Comparison of ENCODE assay signal across 8 cellular contexts in the genomic region with DNA sequence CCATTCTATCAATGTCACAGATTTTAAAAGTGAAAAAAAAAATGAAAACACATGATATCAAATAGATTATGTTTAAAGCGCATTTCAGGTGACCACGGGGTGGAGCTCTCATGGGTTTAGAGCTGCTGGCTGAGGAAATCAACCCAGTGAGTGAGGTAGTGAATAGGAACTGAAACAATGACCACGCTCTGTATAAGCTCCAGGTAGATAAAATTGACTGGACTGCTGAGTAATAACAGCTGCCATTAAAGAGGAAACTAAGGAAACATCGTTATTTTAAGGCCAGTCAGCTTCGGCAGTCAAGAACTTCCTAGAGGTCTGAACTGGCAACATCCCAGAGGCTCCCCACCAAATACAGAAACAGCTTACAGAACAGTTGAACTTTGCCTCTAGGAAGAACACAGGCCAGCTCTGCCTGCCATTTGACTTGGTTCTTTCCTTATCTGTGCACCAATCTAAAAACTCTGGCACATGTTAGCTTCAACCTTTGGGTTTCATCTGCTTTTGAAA.
A peak's percentile ranks its signal among the peaks of the same experiment; 100 is the strongest.
DNase-seq lines count a peak whose midpoint lies in the region; ATAC-seq, FAIRE-seq and TF ChIP-seq lines count a peak whose summit lies in the region.

No MANE protein-coding gene starts in this region.

- 33 to 49% (median 42%) methylated on average over 5 of the region's 5 CpGs for WGBS in adrenal gland, 4 donors
- WGBS in aorta, 2 donors, result 46 to 47% methylated on average over 5 of the region's 5 CpGs

- H3K27me3 ChIP-seq in adrenal gland (no peaks in the 10 kb centered on the region), keratinocyte (ENCODE audit: control insufficient read depth, extremely low read depth, insufficient read depth, low read length) (no peaks in the 10 kb centered on the region), aorta (ENCODE audit: control insufficient read depth in 1 of 2, insufficient read depth in 2 of 2, low read length in 1 of 2) (no peaks in the 10 kb centered on the region)

- H3K9me3 ChIP-seq in adrenal gland (replicated peaks in 1 of 3) (no peaks in the 10 kb centered on the region), keratinocyte (ENCODE audit: control insufficient read depth, low read depth, low read length) (no peaks in the 10 kb centered on the region), aorta (ENCODE audit: control insufficient read depth, low read length) (no peaks in the 10 kb centered on the region)

- no peak overlapping the region for H3K27ac Mint-ChIP-seq in Calu3 (ENCODE audit: unreplicated experiment)
- H3K27ac Mint-ChIP-seq in T-helper 2 cell treated with Interferon-gamma antibody and Interleukin-4, amounts not matched to agents 5 μg/mL and 100 μg/mL, for 36 hours, result no peak overlapping the region

- no peaks in the 10 kb centered on the region for H3K9me3 Mint-ChIP-seq in Calu3 (ENCODE audit: low read depth, unreplicated experiment)
- no peaks in the 10 kb centered on the region for H3K9me3 Mint-ChIP-seq in T-helper 2 cell treated with Interferon-gamma antibody and Interleukin-4, amounts not matched to agents 5 μg/mL and 100 μg/mL, for 36 hours

- no peaks in the 10 kb centered on the region for H4K20me1 ChIP-seq in keratinocyte (ENCODE audit: control insufficient read depth, extremely low read depth, insufficient read depth, low read length)

- no peak overlapping the region for H3K4me3 Mint-ChIP-seq in Calu3 (ENCODE audit: low read depth, unreplicated experiment)
- no peak overlapping the region for H3K4me3 Mint-ChIP-seq in T-helper 2 cell treated with Interferon-gamma antibody and Interleukin-4, amounts not matched to agents 5 μg/mL and 100 μg/mL, for 36 hours

- no peaks in the 10 kb centered on the region for H3K36me3 Mint-ChIP-seq in Calu3 (ENCODE audit: insufficient read depth, unreplicated experiment)
- no peaks in the 10 kb centered on the region for H3K36me3 Mint-ChIP-seq in T-helper 2 cell treated with Interferon-gamma antibody and Interleukin-4, amounts not matched to agents 5 μg/mL and 100 μg/mL, for 36 hours (ENCODE audit: low read depth)

- TF ChIP-seq POLR2A in adrenal gland (IDR thresholded peaks at IDR 0.05), result no peak

- BruUV-seq in Calu3 (replicated peaks; lab: Mats Ljungman, UMichigan), result no TSS peak

- H3K36me3 ChIP-seq in adrenal gland (replicated peaks in 1 of 2) (no peaks in the 10 kb centered on the region), keratinocyte (ENCODE audit: control insufficient read depth in 2 of 2, extremely low read depth in 1 of 2, insufficient read depth in 2 of 2, low read length in 2 of 2) (no peaks in the 10 kb centered on the region), aorta (ENCODE audit: control insufficient read depth in 1 of 2, insufficient read depth in 2 of 2, low read length in 1 of 2) (no peaks in the 10 kb centered on the region)

- dilution Hi-C loops in keratinocyte (cut with MboI; ENCODE audit: extremely low pct_ligation_motif_present, low sequenced_read_pairs), result no loop called here

- H3K4me3 ChIP-seq in adrenal gland (no peak overlapping the region), keratinocyte (ENCODE audit: control insufficient read depth in 2 of 3, extremely low read depth in 1 of 3, insufficient read depth in 2 of 3, low read depth in 1 of 3, low read length in 3 of 3) (no peak overlapping the region), aorta (ENCODE audit: low read length in 2 of 2) (no peak overlapping the region)

- H3K79me2 ChIP-seq in keratinocyte (ENCODE audit: control insufficient read depth, insufficient read depth, low read length), result no peaks in the 10 kb centered on the region

- H3K4me1 Mint-ChIP-seq in Calu3 (ENCODE audit: low read depth, unreplicated experiment), result peaks cover 13% of the 10 kb centered on the region
- peaks cover 2% of the 10 kb centered on the region for H3K4me1 Mint-ChIP-seq in T-helper 2 cell treated with Interferon-gamma antibody and Interleukin-4, amounts not matched to agents 5 μg/mL and 100 μg/mL, for 36 hours (ENCODE audit: low read depth)

- H3K27ac ChIP-seq in adrenal gland (no peak overlapping the region), keratinocyte (ENCODE audit: control insufficient read depth, insufficient read depth, low read length) (no peak overlapping the region), aorta (ENCODE audit: low read depth in 1 of 2, low read length in 2 of 2) (peak overlapping the region in 1 of 2 donors; percentile 29)

- H3K9me1 ChIP-seq in keratinocyte (ENCODE audit: control insufficient read depth, extremely low read depth, insufficient read depth, low read length), result no peaks in the 10 kb centered on the region

- ATAC-seq in GM18861 (IDR thresholded peaks at IDR 0.05; ENCODE audit: unreplicated experiment) (peak; percentile 100), HG02870 (IDR thresholded peaks at IDR 0.05; ENCODE audit: unreplicated experiment) (peak; percentile 100), aorta (ENCODE audit: low FRiP score) (peak; percentile 73)

- H3K4me2 ChIP-seq in keratinocyte (ENCODE audit: control insufficient read depth, extremely low read depth, insufficient read depth, low read depth, low read length), result no peak overlapping the region

- TF ChIP-seq CTCF in Calu3 (IDR thresholded peaks at IDR 0.05; ENCODE audit: unreplicated experiment) (peak; percentile 29), adrenal gland (IDR thresholded peaks at IDR 0.05) (peak in 4 of 6 experiments; percentile 17 to 35 (median 26)), keratinocyte (optimal IDR thresholded peaks at IDR 0.05 in 1 of 3, IDR thresholded peaks at IDR 0.05 in 1 of 3, conservative IDR thresholded peaks at IDR 0.05 in 1 of 3; ENCODE audit: extremely low read depth in 1 of 3, insufficient read depth in 2 of 3, low read length in 3 of 3) (peak; percentile 34 to 60 (median 38))

- CTCF ChIA-PET in Calu3 (lab: Charles Lee), result interaction anchor here (0.7 to 1.7 kb wide), 4 partner anchors 17 to 408 kb away, joined by 3 to 33 read pairs (median 4); no protein-coding TSS in a partner anchor

- H2AFZ ChIP-seq in keratinocyte (ENCODE audit: control insufficient read depth, low read length), result peak overlapping the region; percentile 35

- intact Hi-C loops in Calu3 (cut with micrococcal nuclease; ENCODE audit: unreplicated experiment), result loop anchor here (1.0 to 2.0 kb wide), 2 partner anchors 54 to 408 kb away; no protein-coding TSS in a partner anchor
- intact Hi-C loops in adrenal gland (cut with DNase I), result no loop called here
- intact Hi-C loops in aorta (cut with DNase I), result loop anchor here in 1 of 2 donors (10.0 kb wide), 1 partner anchor 184 kb away; a partner anchor contains a TSS

- no peaks in the 10 kb centered on the region for H3K27me3 Mint-ChIP-seq in Calu3 (ENCODE audit: unreplicated experiment)
- peaks cover 1% of the 10 kb centered on the region for H3K27me3 Mint-ChIP-seq in T-helper 2 cell treated with Interferon-gamma antibody and Interleukin-4, amounts not matched to agents 5 μg/mL and 100 μg/mL, for 36 hours (ENCODE audit: low read depth)

- peak; percentile 5 for FAIRE-seq in keratinocyte (lab: Jason Lieb, UNC)

- DNase-seq in Calu3, result peak; percentile 70
- peak; percentile 49 for DNase-seq in NCI-H146 treated with DMSO at 0.1 percent for 48 hours (lab: John Stamatoyannopoulos, UW; ENCODE audit: unreplicated experiment)
- DNase-seq in adrenal gland, result peak in 6 of 7 donors; percentile 13 to 50 (median 23)
- no peak for DNase-seq in keratinocyte (ENCODE audit: low read depth, low spot score)
- DNase-seq in aorta, result no peak
- no peak for DNase-seq in T-helper 2 cell treated with Interferon-gamma antibody and Interleukin-4, amounts not matched to agents 5 μg/mL and 100 μg/mL, for 36 hours (ENCODE audit: low spot score)

- H3K9ac ChIP-seq in keratinocyte (ENCODE audit: control insufficient read depth, extremely low read depth, insufficient read depth, low read length), result no peak overlapping the region

- H3K4me1 ChIP-seq in adrenal gland (replicated peaks in 1 of 2) (no peaks in the 10 kb centered on the region), keratinocyte (ENCODE audit: control insufficient read depth, extremely low read depth, insufficient read depth, low read length) (no peaks in the 10 kb centered on the region), aorta (ENCODE audit: control insufficient read depth in 1 of 2, insufficient read depth in 2 of 2, low read length in 2 of 2) (peaks cover 0 to 2% of the 10 kb centered on the region in 2 donors)

Comparison
In these comparisons a context has a peak if more than half of its experiments do, and no peak if none do; other contexts are left out.
1. DNase-seq: peak in Calu3 (single experiment), NCI-H146 treated with DMSO at 0.1 percent for 48 hours (single experiment) and adrenal gland (6 of 7); none in keratinocyte (single experiment), aorta (0 of 2) and T-helper 2 cell treated with Interferon-gamma antibody and Interleukin-4, amounts not matched to agents 5 μg/mL and 100 μg/mL, for 36 hours (single experiment).
2. Peak in every context shown above with its lines, with median percentiles within 50 percentile points of each other: CTCF ChIP-seq and ATAC-seq.